ENCODE assay signal across 1 cellular context in the genomic region with DNA sequence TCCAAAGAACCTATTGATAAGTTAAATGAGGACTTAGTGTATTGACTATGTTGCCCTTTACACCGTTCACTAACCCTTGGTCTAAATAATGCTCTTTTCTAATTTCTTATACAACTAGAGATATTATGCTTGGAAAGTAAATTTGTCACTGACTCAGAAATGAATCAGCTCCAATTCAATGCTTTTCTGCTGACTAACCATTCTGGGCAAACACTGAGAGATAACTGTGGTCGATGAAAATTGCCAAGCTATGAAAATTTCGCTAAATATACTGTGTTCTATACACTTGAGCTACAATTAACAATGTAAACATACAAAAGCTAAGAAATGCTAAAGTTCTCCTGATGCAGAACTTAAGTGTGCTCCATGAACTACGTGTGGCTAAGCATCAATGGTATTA.
TF ChIP-seq lines count a peak whose summit lies in the region.

No MANE protein-coding gene starts in this region.

TF ChIP-seq in HepG2, 621 proteins besides CTCF, POLR2A, EP300 and RAD21:
- TF ChIP-seq YY1 (IDR thresholded peaks at IDR 0.05; ENCODE audit: insufficient read depth, insufficient replicate concordance, low read depth, low read length) (no peak), CHD2 (IDR thresholded peaks at IDR 0.05; ENCODE audit: low read depth, low read length) (no peak), MEIS2 (CRISPR knock-in tag; IDR thresholded peaks at IDR 0.05) (no peak), PHF21A (CRISPR knock-in tag; IDR thresholded peaks at IDR 0.05) (no peak), MYNN (CRISPR knock-in tag; IDR thresholded peaks at IDR 0.05; ENCODE audit: low read depth) (no peak), MAFK (conservative IDR thresholded peaks at IDR 0.05 in 1 of 2, IDR thresholded peaks at IDR 0.05 in 1 of 2; ENCODE audit: low read length in 2 of 2) (peak; percentile 91 to 92), ZNF34 (CRISPR knock-in tag; IDR thresholded peaks at IDR 0.05; ENCODE audit: borderline replicate concordance) (no peak), ZNF256 (CRISPR knock-in tag; conservative IDR thresholded peaks at IDR 0.05) (no peak), ZBTB3 (CRISPR knock-in tag; IDR thresholded peaks at IDR 0.05; ENCODE audit: borderline replicate concordance, low read depth) (no peak), POLR2AphosphoS5 (IDR thresholded peaks at IDR 0.05; ENCODE audit: low read depth, low read length) (no peak), FOSL2 (CRISPR knock-in tag; IDR thresholded peaks at IDR 0.05) (peak; percentile 17; the same call in 1 of the 2 replicates), ZNF552 (CRISPR knock-in tag; IDR thresholded peaks at IDR 0.05; ENCODE audit: borderline replicate concordance) (no peak), MAFF (IDR thresholded peaks at IDR 0.05; ENCODE audit: low read depth, low read length) (peak; percentile 94), HDAC1 (CRISPR knock-in tag; IDR thresholded peaks at IDR 0.05) (no peak), ARHGAP35 (CRISPR knock-in tag; IDR thresholded peaks at IDR 0.05; ENCODE audit: borderline replicate concordance) (no peak), ZNF20 (CRISPR knock-in tag; IDR thresholded peaks at IDR 0.05) (no peak), ZNF260 (CRISPR knock-in tag; IDR thresholded peaks at IDR 0.05; ENCODE audit: borderline replicate concordance, low read depth) (no peak), SIN3A (IDR thresholded peaks at IDR 0.05; ENCODE audit: borderline replicate concordance, low read depth, low read length) (no peak), BORCS8-MEF2B (CRISPR knock-in tag; IDR thresholded peaks at IDR 0.05) (no peak)
- TF ChIP-seq, protein P1, sequence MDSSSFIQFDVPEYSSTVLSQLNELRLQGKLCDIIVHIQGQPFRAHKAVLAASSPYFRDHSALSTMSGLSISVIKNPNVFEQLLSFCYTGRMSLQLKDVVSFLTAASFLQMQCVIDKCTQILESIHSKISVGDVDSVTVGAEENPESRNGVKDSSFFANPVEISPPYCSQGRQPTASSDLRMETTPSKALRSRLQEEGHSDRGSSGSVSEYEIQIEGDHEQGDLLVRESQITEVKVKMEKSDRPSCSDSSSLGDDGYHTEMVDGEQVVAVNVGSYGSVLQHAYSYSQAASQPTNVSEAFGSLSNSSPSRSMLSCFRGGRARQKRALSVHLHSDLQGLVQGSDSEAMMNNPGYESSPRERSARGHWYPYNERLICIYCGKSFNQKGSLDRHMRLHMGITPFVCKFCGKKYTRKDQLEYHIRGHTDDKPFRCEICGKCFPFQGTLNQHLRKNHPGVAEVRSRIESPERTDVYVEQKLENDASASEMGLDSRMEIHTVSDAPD (CRISPR knock-in tag; IDR thresholded peaks at IDR 0.05) = no peak
- TF ChIP-seq, protein P2, sequence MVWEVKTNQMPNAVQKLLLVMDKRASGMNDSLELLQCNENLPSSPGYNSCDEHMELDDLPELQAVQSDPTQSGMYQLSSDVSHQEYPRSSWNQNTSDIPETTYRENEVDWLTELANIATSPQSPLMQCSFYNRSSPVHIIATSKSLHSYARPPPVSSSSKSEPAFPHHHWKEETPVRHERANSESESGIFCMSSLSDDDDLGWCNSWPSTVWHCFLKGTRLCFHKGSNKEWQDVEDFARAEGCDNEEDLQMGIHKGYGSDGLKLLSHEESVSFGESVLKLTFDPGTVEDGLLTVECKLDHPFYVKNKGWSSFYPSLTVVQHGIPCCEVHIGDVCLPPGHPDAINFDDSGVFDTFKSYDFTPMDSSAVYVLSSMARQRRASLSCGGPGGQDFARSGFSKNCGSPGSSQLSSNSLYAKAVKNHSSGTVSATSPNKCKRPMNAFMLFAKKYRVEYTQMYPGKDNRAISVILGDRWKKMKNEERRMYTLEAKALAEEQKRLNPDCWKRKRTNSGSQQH (CRISPR knock-in tag; IDR thresholded peaks at IDR 0.05; ENCODE audit: low read depth) = no peak
- TF ChIP-seq, protein P3, sequence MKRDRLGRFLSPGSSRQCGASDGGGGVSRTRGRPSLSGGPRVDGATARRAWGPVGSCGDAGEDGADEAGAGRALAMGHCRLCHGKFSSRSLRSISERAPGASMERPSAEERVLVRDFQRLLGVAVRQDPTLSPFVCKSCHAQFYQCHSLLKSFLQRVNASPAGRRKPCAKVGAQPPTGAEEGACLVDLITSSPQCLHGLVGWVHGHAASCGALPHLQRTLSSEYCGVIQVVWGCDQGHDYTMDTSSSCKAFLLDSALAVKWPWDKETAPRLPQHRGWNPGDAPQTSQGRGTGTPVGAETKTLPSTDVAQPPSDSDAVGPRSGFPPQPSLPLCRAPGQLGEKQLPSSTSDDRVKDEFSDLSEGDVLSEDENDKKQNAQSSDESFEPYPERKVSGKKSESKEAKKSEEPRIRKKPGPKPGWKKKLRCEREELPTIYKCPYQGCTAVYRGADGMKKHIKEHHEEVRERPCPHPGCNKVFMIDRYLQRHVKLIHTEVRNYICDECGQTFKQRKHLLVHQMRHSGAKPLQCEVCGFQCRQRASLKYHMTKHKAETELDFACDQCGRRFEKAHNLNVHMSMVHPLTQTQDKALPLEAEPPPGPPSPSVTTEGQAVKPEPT (CRISPR knock-in tag; IDR thresholded peaks at IDR 0.05; ENCODE audit: low read depth) = no peak
- TF ChIP-seq, protein P4, sequence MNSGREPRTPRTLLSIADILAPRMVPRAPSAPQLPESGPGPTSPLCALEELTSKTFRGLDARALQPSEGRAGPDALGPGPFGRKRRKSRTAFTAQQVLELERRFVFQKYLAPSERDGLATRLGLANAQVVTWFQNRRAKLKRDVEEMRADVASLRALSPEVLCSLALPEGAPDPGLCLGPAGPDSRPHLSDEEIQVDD (CRISPR knock-in tag; IDR thresholded peaks at IDR 0.05; ENCODE audit: borderline replicate concordance) = no peak
